10 cellular contexts compared by ENCODE assay signal in the genomic region with DNA sequence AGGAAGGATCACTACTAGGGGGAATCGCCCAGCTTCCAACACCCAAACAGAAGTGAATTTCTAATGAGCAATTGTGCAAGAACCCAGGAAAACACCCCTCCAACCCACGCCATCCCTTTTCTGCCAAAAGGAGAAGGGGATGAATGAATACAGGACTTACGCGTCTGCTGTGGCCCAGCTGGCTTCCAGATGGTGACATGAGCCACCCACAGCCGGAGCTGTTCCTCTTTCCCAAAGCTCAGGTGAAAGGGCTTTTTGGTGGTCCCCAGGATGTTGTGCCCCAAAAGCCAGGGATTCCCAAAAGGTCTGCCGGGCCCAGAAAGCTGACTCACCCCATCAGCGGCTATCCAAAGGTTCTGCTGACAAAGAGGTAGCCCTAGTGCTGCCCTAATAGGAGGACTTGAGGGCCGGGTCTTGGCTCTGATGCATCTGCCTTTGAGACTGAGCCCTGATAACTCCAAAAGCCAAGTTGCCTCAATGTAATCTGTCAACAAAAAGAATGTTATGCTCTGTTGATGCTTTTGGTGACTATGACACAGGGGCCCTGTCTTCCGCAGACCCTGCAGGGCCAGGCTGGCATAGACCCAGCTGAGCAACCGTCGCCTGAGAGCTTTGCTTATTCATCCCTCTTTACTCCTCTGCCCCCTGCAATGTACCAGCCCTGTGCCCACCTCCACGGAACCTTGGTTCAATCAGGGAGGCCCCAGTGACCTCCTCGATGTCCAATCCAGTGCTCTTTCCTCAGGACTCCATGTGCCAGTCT. TPM values are rescaled to one million over a fixed set of nuclear protein-coding genes. Genes with fewer than 3 reads are reported as not detected.
DNase-seq lines count a peak whose midpoint lies in the region; ATAC-seq, FAIRE-seq and TF ChIP-seq lines count a peak whose summit lies in the region.
"Had no signal": no experiment of that assay in that cellular context is flagged by ENCODE, and none has a peak within 500 bp of the region (broad histone marks: within the 10 kb centered on the region; RNA-seq: fewer than 3 reads in every experiment).

No MANE protein-coding gene starts in this region.

- ATAC-seq in HG03457 (IDR thresholded peaks at IDR 0.05; ENCODE audit: unreplicated experiment), result no peak

- DNase-seq in SKM-1 treated with dmso at 0.1 percent for 144 hours (lab: John Stamatoyannopoulos, UW; ENCODE audit: unreplicated experiment), result peak; percentile 34
- DNase-seq in SKM-1 (lab: John Stamatoyannopoulos, UW; ENCODE audit: unreplicated experiment), result no peak
- peak; percentile 63 for DNase-seq in mucosa of gallbladder (ENCODE audit: low spot score)
- DNase-seq in vagina (ENCODE audit: extremely low spot score in 2 of 2), result no peak
- no peak for DNase-seq in NCI-H2227 treated with DMSO at 0.1 percent for 48 hours (lab: John Stamatoyannopoulos, UW)
- DNase-seq in frontal cortex (ENCODE audit: low spot score in 2 of 2), result no peak
- DNase-seq: SHP77 treated with DMSO at 0.1 percent for 48 hours had no signal

- TF ChIP-seq CTCF in vagina (IDR thresholded peaks at IDR 0.05), result no peak

- no peaks in the 10 kb centered on the region for H3K27me3 ChIP-seq in duodenal mucosa (ENCODE audit: control insufficient read depth in 1 of 2, insufficient read depth in 2 of 2, low read length in 2 of 2)
- H3K27me3 ChIP-seq in vagina, result no peaks in the 10 kb centered on the region

- H3K4me1 ChIP-seq in duodenal mucosa (ENCODE audit: control insufficient read depth in 1 of 2, insufficient read depth in 2 of 2, low read length in 2 of 2) (peaks cover 81 to 93% of the 10 kb centered on the region in 2 donors), vagina (peaks cover 97% of the 10 kb centered on the region)

- FAIRE-seq in frontal cortex (lab: Jason Lieb, UNC), result no peak

- intact Hi-C loops in vagina (cut with DNase I), result no loop called here

- TF ChIP-seq POLR2A in vagina (IDR thresholded peaks at IDR 0.05), result peak in 1 of 2 donors; percentile 2

- no peaks in the 10 kb centered on the region for H3K36me3 ChIP-seq in duodenal mucosa (ENCODE audit: control insufficient read depth in 1 of 2, insufficient read depth in 2 of 2, low read length in 2 of 2)
- H3K36me3 ChIP-seq in vagina, result no peaks in the 10 kb centered on the region
- H3K36me3 ChIP-seq: HAP-1 had no signal

- H3K4me3 ChIP-seq in duodenal mucosa (ENCODE audit: low read depth in 1 of 2, low read length in 2 of 2) (peak overlapping the region in 1 of 2 donors; percentile 26), vagina (no peak overlapping the region)
- H3K4me3 ChIP-seq: HAP-1 had no signal

- H3K27ac ChIP-seq in duodenal mucosa (ENCODE audit: low read depth, low read length), result peak overlapping the region; percentile 89
- H3K27ac ChIP-seq in vagina, result peak overlapping the region; percentile 97

- H3K9me3 ChIP-seq in duodenal mucosa (ENCODE audit: control insufficient read depth in 1 of 2, low read length in 2 of 2) (no peaks in the 10 kb centered on the region), vagina (no peaks in the 10 kb centered on the region)
- H3K9me3 ChIP-seq: HAP-1 had no signal

- peak overlapping the region; percentile 15 to 30 for H3K9ac ChIP-seq in duodenal mucosa (ENCODE audit: low read depth in 1 of 2, low read length in 2 of 2)

RNA-seq across cellular contexts. Expression of a gene that starts 14.5 kb away (rescaled TPM):
- total RNA-seq in mucosa of gallbladder, result 521 TPM
- 2,053 TPM for total RNA-seq in vagina
- total RNA-seq in frontal cortex, result 24.5 TPM

Comparison
In these comparisons a context has a peak if more than half of its experiments do, and no peak if none do; other contexts are left out.
1. DNase-seq: peak in SKM-1 treated with dmso at 0.1 percent for 144 hours (single experiment) and mucosa of gallbladder (single experiment); none in SKM-1 (single experiment), vagina (0 of 2), NCI-H2227 treated with DMSO at 0.1 percent for 48 hours (single experiment) and frontal cortex (0 of 2).
2. RNA of a gene that starts 14.5 kb away (total RNA-seq): 2,053 TPM in vagina (single experiment) and 521 TPM in mucosa of gallbladder (single experiment); 24.5 TPM in frontal cortex (single experiment); every median in the first group is over 10 times any median in the second.